9 cellular contexts compared by ENCODE assay signal in genomic region chr2:111157071-111157661, GRCh38. TPM values are rescaled to one million over a fixed set of nuclear protein-coding genes. Genes with fewer than 3 reads are reported as not detected.
DNase-seq lines count a peak whose midpoint lies in the region; ATAC-seq and TF ChIP-seq lines count a peak whose summit lies in the region.
"Had no signal": no experiment of that assay in that cellular context is flagged by ENCODE, and none has a peak within 500 bp of the region (broad histone marks: within the 10 kb centered on the region; RNA-seq: fewer than 3 reads in every experiment).

No MANE protein-coding gene starts in this region.

- peak; percentile 71 for ATAC-seq in GM21529 (IDR thresholded peaks at IDR 0.05; ENCODE audit: unreplicated experiment)
- peak; percentile 34 for ATAC-seq in HG03520 (IDR thresholded peaks at IDR 0.05; ENCODE audit: unreplicated experiment)
- ATAC-seq in activated T-helper 17 cell treated with anti-CD3 and anti-CD28 coated beads, Interleukin-2, amount 50 U/mL, for 72 hours (replicated peaks): no peak
- no peak for ATAC-seq in psoas muscle

- H3K36me3 ChIP-seq in psoas muscle (ENCODE audit: insufficient read depth in 1 of 2, low read depth in 1 of 2): peaks cover 3 to 4% of the 10 kb centered on the region in 2 donors

- no peak for TF ChIP-seq CTCF in psoas muscle (IDR thresholded peaks at IDR 0.05)

- DNase-seq in NCI-H1694 treated with DMSO at 0.1 percent for 48 hours (lab: John Stamatoyannopoulos, UW) (peak; percentile 17), NCI-H1694 (lab: John Stamatoyannopoulos, UW) (no peak), germinal center (ENCODE audit: low spot score) (peak; percentile 85), psoas muscle (no peak)
- no peak for DNase-seq in activated CD4-positive, alpha-beta memory T cell treated with anti-CD3 and anti-CD28 coated beads, Interleukin-2, amount 10 ng/mL, durations not matched to agents 7 days and 5 days

- peaks cover 8% of the 10 kb centered on the region for H3K27me3 Mint-ChIP-seq in activated CD4-positive, alpha-beta memory T cell treated with anti-CD3 and anti-CD28 coated beads, Interleukin-2, amount 10 ng/mL, durations not matched to agents 7 days and 5 days
- H3K27me3 Mint-ChIP-seq in activated T-helper 17 cell treated with anti-CD3 and anti-CD28 coated beads, Interleukin-2, amount 50 U/mL, for 72 hours: no peaks in the 10 kb centered on the region

- intact Hi-C loops in psoas muscle (cut with DNase I): no loop called here

- no peaks in the 10 kb centered on the region for H3K9me3 Mint-ChIP-seq in activated CD4-positive, alpha-beta memory T cell treated with anti-CD3 and anti-CD28 coated beads, Interleukin-2, amount 10 ng/mL, durations not matched to agents 7 days and 5 days
- no peaks in the 10 kb centered on the region for H3K9me3 Mint-ChIP-seq in activated T-helper 17 cell treated with anti-CD3 and anti-CD28 coated beads, Interleukin-2, amount 50 U/mL, for 72 hours
- H3K9me3 Mint-ChIP-seq: nephron had no signal

- no peak overlapping the region for H3K27ac Mint-ChIP-seq in activated CD4-positive, alpha-beta memory T cell treated with anti-CD3 and anti-CD28 coated beads, Interleukin-2, amount 10 ng/mL, durations not matched to agents 7 days and 5 days
- no peak overlapping the region for H3K27ac Mint-ChIP-seq in activated T-helper 17 cell treated with anti-CD3 and anti-CD28 coated beads, Interleukin-2, amount 50 U/mL, for 72 hours
- H3K27ac Mint-ChIP-seq: nephron had no signal

- no peaks in the 10 kb centered on the region for H3K9me3 ChIP-seq in psoas muscle

- no peak overlapping the region for H3K27ac ChIP-seq in psoas muscle

- H3K4me3 ChIP-seq in psoas muscle: no peak overlapping the region

- 78 to 85% (median 83%) methylated on average over 5 of the region's 5 CpGs for WGBS in psoas muscle, 3 donors

- peaks cover 9% of the 10 kb centered on the region for H3K36me3 Mint-ChIP-seq in activated CD4-positive, alpha-beta memory T cell treated with anti-CD3 and anti-CD28 coated beads, Interleukin-2, amount 10 ng/mL, durations not matched to agents 7 days and 5 days (ENCODE audit: low read depth)
- peaks cover 97% of the 10 kb centered on the region for H3K36me3 Mint-ChIP-seq in activated T-helper 17 cell treated with anti-CD3 and anti-CD28 coated beads, Interleukin-2, amount 50 U/mL, for 72 hours (ENCODE audit: low read depth)

- POLR2A ChIA-PET in activated CD4-positive, alpha-beta memory T cell treated with anti-CD3 and anti-CD28 coated beads, Interleukin-2, amount 10 ng/mL, durations not matched to agents 7 days and 5 days (lab: Charles Lee): no interaction called here

- H3K27me3 ChIP-seq in psoas muscle (ENCODE audit: insufficient read depth in 3 of 3, low read length in 2 of 3): no peaks in the 10 kb centered on the region

- CTCF ChIA-PET in activated CD4-positive, alpha-beta memory T cell treated with anti-CD3 and anti-CD28 coated beads, Interleukin-2, amount 10 ng/mL, durations not matched to agents 7 days and 5 days (lab: Charles Lee): interaction anchor here (1.9 kb wide), 1 partner anchor 11 kb away, joined by 5 read pairs; no protein-coding TSS in a partner anchor

- H3K4me3 Mint-ChIP-seq in activated CD4-positive, alpha-beta memory T cell treated with anti-CD3 and anti-CD28 coated beads, Interleukin-2, amount 10 ng/mL, durations not matched to agents 7 days and 5 days: no peak overlapping the region
- H3K4me3 Mint-ChIP-seq in activated T-helper 17 cell treated with anti-CD3 and anti-CD28 coated beads, Interleukin-2, amount 50 U/mL, for 72 hours: no peak overlapping the region
- H3K4me3 Mint-ChIP-seq: nephron had no signal

- peaks cover 32% of the 10 kb centered on the region for H3K4me1 ChIP-seq in psoas muscle

- peaks cover 3% of the 10 kb centered on the region for H3K4me1 Mint-ChIP-seq in activated CD4-positive, alpha-beta memory T cell treated with anti-CD3 and anti-CD28 coated beads, Interleukin-2, amount 10 ng/mL, durations not matched to agents 7 days and 5 days
- peaks cover 22% of the 10 kb centered on the region for H3K4me1 Mint-ChIP-seq in activated T-helper 17 cell treated with anti-CD3 and anti-CD28 coated beads, Interleukin-2, amount 50 U/mL, for 72 hours

RNA-seq across cellular contexts. Expression of gene BCL2L11, which starts 36.5 kb away (rescaled TPM):
- 10 to 100 TPM; 11.1 to 11.4 TPM for total RNA-seq in activated CD4-positive, alpha-beta memory T cell treated with anti-CD3 and anti-CD28 coated beads, Interleukin-2, amount 10 ng/mL, durations not matched to agents 7 days and 5 days
- total RNA-seq in activated T-helper 17 cell treated with anti-CD3 and anti-CD28 coated beads, Interleukin-2, amount 50 U/mL, for 72 hours: 10 to 100 TPM; 12.9 to 13.4 TPM
- total RNA-seq in psoas muscle: 10 to 100 TPM in 2 of 4 donors, 1 to 10 TPM in 2; 8.2 to 25.4 (median 11.7) TPM
- 1 to 10 TPM; 2.5 to 7.4 (median 4.6) TPM for polyA plus RNA-seq in psoas muscle

Comparison
In these comparisons a context has a peak if more than half of its experiments do, and no peak if none do; other contexts are left out.
1. DNase-seq: peak in NCI-H1694 treated with DMSO at 0.1 percent for 48 hours (single experiment) and germinal center (single experiment); none in NCI-H1694 (single experiment), activated CD4-positive, alpha-beta memory T cell treated with anti-CD3 and anti-CD28 coated beads, Interleukin-2, amount 10 ng/mL, durations not matched to agents 7 days and 5 days (single experiment) and psoas muscle (0 of 2).
2. ATAC-seq: peak in GM21529 (single experiment) and HG03520 (single experiment); none in activated T-helper 17 cell treated with anti-CD3 and anti-CD28 coated beads, Interleukin-2, amount 50 U/mL, for 72 hours (single experiment) and psoas muscle (0 of 4).